ENCODE assay signal across 7 cellular contexts in genomic region chr5:111758284-111758628, GRCh38. TPM values are rescaled to one million over a fixed set of nuclear protein-coding genes. Genes with fewer than 3 reads are reported as not detected.
DNase-seq lines count a peak whose midpoint lies in the region; ATAC-seq lines count a peak whose summit lies in the region.

No MANE protein-coding gene starts in this region.

- H3K27ac ChIP-seq in HUES6 (ENCODE audit: low read depth, low read length) (peak overlapping the region; percentile 92), iPS-20b (ENCODE audit: low read length) (peak overlapping the region; percentile 88)

- H3K4me3 Mint-ChIP-seq in stimulated activated naive CD8-positive, alpha-beta T cell treated with anti-CD3 and anti-CD28 coated beads, Interleukin-15, amount 100 ng/mL, for 72 hours, result peak overlapping the region; percentile 88 to 89

- H3K9ac ChIP-seq in HUES6 (ENCODE audit: low read length) (peak overlapping the region; percentile 87), iPS-20b (ENCODE audit: low read depth, low read length) (peak overlapping the region; percentile 97)

- H3K4me1 ChIP-seq in HUES6 (ENCODE audit: control insufficient read depth, insufficient read depth, low read length) (peaks cover 25% of the 10 kb centered on the region), iPS-20b (ENCODE audit: insufficient read depth, low read length) (peaks cover 20% of the 10 kb centered on the region; the same call in 1 of the 2 replicates)

- H3K4me3 ChIP-seq in HUES6 (ENCODE audit: low read depth, low read length) (peak overlapping the region; percentile 87), iPS-20b (ENCODE audit: low read length) (peak overlapping the region; percentile 94)

- H3K9me3 Mint-ChIP-seq in activated naive CD4-positive, alpha-beta T cell treated with anti-CD3 and anti-CD28 coated beads, Interleukin-2, amount 50 U/mL, for 72 hours, result no peaks in the 10 kb centered on the region
- H3K9me3 Mint-ChIP-seq in stimulated activated naive CD8-positive, alpha-beta T cell treated with anti-CD3 and anti-CD28 coated beads, Interleukin-15, amount 100 ng/mL, for 72 hours, result no peaks in the 10 kb centered on the region

- peaks cover 22% of the 10 kb centered on the region for H3K4me1 Mint-ChIP-seq in stimulated activated naive CD8-positive, alpha-beta T cell treated with anti-CD3 and anti-CD28 coated beads, Interleukin-15, amount 100 ng/mL, for 72 hours

- ATAC-seq in activated naive CD4-positive, alpha-beta T cell treated with anti-CD3 and anti-CD28 coated beads, Interleukin-2, amount 50 U/mL, for 72 hours, result no peak
- no peak for ATAC-seq in stimulated activated naive CD8-positive, alpha-beta T cell treated with anti-CD3 and anti-CD28 coated beads, Interleukin-15, amount 100 ng/mL, for 72 hours
- no peak for ATAC-seq in HG02642 (IDR thresholded peaks at IDR 0.05; ENCODE audit: poor library complexity, unreplicated experiment)

- no peak for DNase-seq in activated naive CD4-positive, alpha-beta T cell treated with anti-CD3 and anti-CD28 coated beads, Interleukin-2, amount 50 U/mL, for 72 hours (ENCODE audit: low spot score in 2 of 2)
- no peak for DNase-seq in stimulated activated naive CD8-positive, alpha-beta T cell treated with anti-CD3 and anti-CD28 coated beads, Interleukin-15, amount 100 ng/mL, for 72 hours
- DNase-seq in HK-2 (ENCODE audit: unreplicated experiment) (no peak), activated gamma-delta T cell treated with Interleukin-2 at 50 U/mL for 16 hours (no peak)

- no peaks in the 10 kb centered on the region for H3K27me3 Mint-ChIP-seq in stimulated activated naive CD8-positive, alpha-beta T cell treated with anti-CD3 and anti-CD28 coated beads, Interleukin-15, amount 100 ng/mL, for 72 hours

- H3K9me3 ChIP-seq in HUES6 (ENCODE audit: control insufficient read depth, insufficient read depth, low read depth, low read length) (no peaks in the 10 kb centered on the region), iPS-20b (ENCODE audit: insufficient read depth, low read depth, low read length) (no peaks in the 10 kb centered on the region)

- peak overlapping the region; percentile 53 to 89 for H3K27ac Mint-ChIP-seq in activated naive CD4-positive, alpha-beta T cell treated with anti-CD3 and anti-CD28 coated beads, Interleukin-2, amount 50 U/mL, for 72 hours
- H3K27ac Mint-ChIP-seq in stimulated activated naive CD8-positive, alpha-beta T cell treated with anti-CD3 and anti-CD28 coated beads, Interleukin-15, amount 100 ng/mL, for 72 hours, result peak overlapping the region in 1 of 2 donors; percentile 95

- no peaks in the 10 kb centered on the region for H3K27me3 ChIP-seq in HUES6 (ENCODE audit: control insufficient read depth, insufficient read depth, low read length)
- no peaks in the 10 kb centered on the region for H3K27me3 ChIP-seq in iPS-20b (ENCODE audit: insufficient read depth, low read length)

- H3K36me3 ChIP-seq in HUES6 (ENCODE audit: control insufficient read depth, insufficient read depth, low read length), result peaks cover 4% of the 10 kb centered on the region; the same call in 1 of the 2 replicates
- H3K36me3 ChIP-seq in iPS-20b (ENCODE audit: insufficient read depth, low read depth, low read length), result peaks cover 15% of the 10 kb centered on the region; the same call in 1 of the 2 replicates

- H3K36me3 Mint-ChIP-seq in activated naive CD4-positive, alpha-beta T cell treated with anti-CD3 and anti-CD28 coated beads, Interleukin-2, amount 50 U/mL, for 72 hours, result no peaks in the 10 kb centered on the region

RNA-seq across cellular contexts. Expression of gene NREP, which starts 1.3 kb away (rescaled TPM):
- total RNA-seq in activated naive CD4-positive, alpha-beta T cell treated with anti-CD3 and anti-CD28 coated beads, Interleukin-2, amount 50 U/mL, for 72 hours, result 10 to 100 TPM in 1 of 2 donors, 1 to 10 TPM in 1; 7.7 to 28.7 TPM
